In the genomic region with DNA sequence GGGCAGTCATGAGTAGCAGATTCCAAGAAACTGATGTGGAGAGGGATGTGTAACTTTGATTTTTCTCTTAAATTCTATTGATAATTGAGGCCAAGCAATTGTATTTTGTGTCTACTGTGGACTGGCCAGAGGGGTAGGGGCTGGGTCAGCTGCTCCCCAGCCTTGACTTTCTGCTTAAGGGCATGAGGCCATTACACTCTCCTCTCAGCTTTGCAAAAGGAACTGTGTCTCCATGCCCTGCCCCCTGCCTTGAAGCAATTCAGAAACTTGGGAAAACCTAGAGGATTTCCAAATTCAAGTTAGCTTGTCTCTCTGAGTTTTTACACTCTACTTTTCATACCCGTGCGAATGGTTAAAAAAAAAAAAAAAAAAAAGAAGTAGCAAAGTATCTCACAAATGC, we compare ENCODE assay signal across 5 cellular contexts. TPM values are rescaled to one million over a fixed set of nuclear protein-coding genes. Genes with fewer than 3 reads are reported as not detected.
"Had no signal": no experiment of that assay in that cellular context is flagged by ENCODE, and none has a peak within 500 bp of the region (broad histone marks: within the 10 kb centered on the region; RNA-seq: fewer than 3 reads in every experiment).

No MANE protein-coding gene starts in this region.

- DNase-seq: GOT3, H9, HCEC 1CT, IMR-90 had no signal

RNA-seq across cellular contexts. Expression of a gene that starts 38.6 kb away (rescaled TPM):
- total RNA-seq: HT-29, IMR-90 had no signal
- polyA plus RNA-seq: IMR-90 had no signal
